Comparison of ENCODE assay signal across 24 cellular contexts in the genomic region with DNA sequence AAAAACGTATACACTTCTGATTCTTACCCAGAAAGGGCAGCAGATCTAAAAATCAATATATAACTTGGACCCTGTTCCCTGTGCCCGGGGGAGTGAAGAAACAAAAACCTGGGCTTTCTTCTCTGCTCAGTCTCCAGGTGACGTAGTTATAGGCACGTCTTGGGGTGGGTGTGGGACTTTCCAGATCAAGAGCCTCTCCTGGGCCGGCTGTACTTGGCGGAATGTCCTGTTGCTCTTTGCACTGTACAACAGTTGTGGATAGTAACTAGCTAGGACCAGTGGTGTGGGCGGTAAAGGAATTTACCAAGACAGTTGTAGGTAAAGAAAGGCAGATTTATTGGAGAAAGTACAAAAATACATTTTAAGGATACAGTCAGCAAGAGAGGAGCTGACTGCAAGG.
DNase-seq lines count a peak whose midpoint lies in the region; ATAC-seq and TF ChIP-seq lines count a peak whose summit lies in the region.
"Had no signal": no experiment of that assay in that cellular context is flagged by ENCODE, and none has a peak within 500 bp of the region (broad histone marks: within the 10 kb centered on the region; RNA-seq: fewer than 3 reads in every experiment).

No MANE protein-coding gene starts in this region.

- no peak for TF ChIP-seq CTCF in nephron progenitor cell (IDR thresholded peaks at IDR 0.05)

- H3K4me1 Mint-ChIP-seq in nephron progenitor cell: peaks cover 54% of the 10 kb centered on the region
- H3K4me1 Mint-ChIP-seq: natural killer cell; stimulated activated effector memory CD8-positive, alpha-beta T cell treated with anti-CD3 and anti-CD28 coated beads, Interleukin-12 subunit alpha, Interleukin-12 subunit beta, amount 100 ng/mL, for 72 hours had no signal

- no peak overlapping the region for H3K4me3 Mint-ChIP-seq in nephron progenitor cell
- H3K4me3 Mint-ChIP-seq: activated naive CD8-positive, alpha-beta T cell; HFFc6; natural killer cell; stimulated activated effector memory CD8-positive, alpha-beta T cell treated with anti-CD3 and anti-CD28 coated beads, Interleukin-12 subunit alpha, Interleukin-12 subunit beta, amount 100 ng/mL, for 72 hours had no signal

- H3K9me3 Mint-ChIP-seq in nephron progenitor cell: no peaks in the 10 kb centered on the region
- H3K9me3 Mint-ChIP-seq: natural killer cell; stimulated activated effector memory CD8-positive, alpha-beta T cell treated with anti-CD3 and anti-CD28 coated beads, Interleukin-12 subunit alpha, Interleukin-12 subunit beta, amount 100 ng/mL, for 72 hours had no signal

- H3K36me3 Mint-ChIP-seq in nephron progenitor cell (ENCODE audit: low read depth): no peaks in the 10 kb centered on the region
- H3K36me3 Mint-ChIP-seq: activated naive CD8-positive, alpha-beta T cell; natural killer cell had no signal

- peak; percentile 68 for ATAC-seq in GM18870 (IDR thresholded peaks at IDR 0.05; ENCODE audit: unreplicated experiment)
- ATAC-seq in HG02885 (IDR thresholded peaks at IDR 0.05; ENCODE audit: poor library complexity, unreplicated experiment): peak; percentile 73
- ATAC-seq: K562; natural killer cell; stimulated activated effector memory CD8-positive, alpha-beta T cell treated with anti-CD3 and anti-CD28 coated beads, Interleukin-12 subunit alpha, Interleukin-12 subunit beta, amount 100 ng/mL, for 72 hours had no signal

- H3K27ac Mint-ChIP-seq in nephron progenitor cell: peak overlapping the region; percentile 85
- H3K27ac Mint-ChIP-seq: activated naive CD8-positive, alpha-beta T cell; HFFc6; natural killer cell; stimulated activated effector memory CD8-positive, alpha-beta T cell treated with anti-CD3 and anti-CD28 coated beads, Interleukin-12 subunit alpha, Interleukin-12 subunit beta, amount 100 ng/mL, for 72 hours had no signal

- no peaks in the 10 kb centered on the region for H3K27me3 Mint-ChIP-seq in nephron progenitor cell (ENCODE audit: low read depth, poor library complexity)

- DNase-seq in kidney tubule cell (ENCODE audit: low spot score): peak; percentile 34
- peak; percentile 8 for DNase-seq in nephron progenitor cell
- DNase-seq in AG20443 (ENCODE audit: low spot score): no peak
- DNase-seq in NCI-H524 (lab: John Stamatoyannopoulos, UW): no peak
- no peak for DNase-seq in NCI-H82 treated with DMSO at 0.1 percent for 48 hours (lab: John Stamatoyannopoulos, UW; ENCODE audit: unreplicated experiment)
- DNase-seq in HUDEP-2 (lab: John Stamatoyannopoulos, UW; ENCODE audit: unreplicated experiment in 76 of 76): no peak
- DNase-seq: ACHN; C1 segment of cervical spinal cord; effector CD4-positive, alpha-beta T cell; foreskin melanocyte; HFFc6; kidney; MM.1S; natural killer cell; NCI-H1417 treated with DMSO at 0.1 percent for 48 hours; NCI-H526; RPMI8226; stimulated activated CD4-positive, alpha-beta T cell treated with anti-CD3 and anti-CD28 coated beads, Interleukin-2, amount 100 ng/mL, for 24 hours; WERI-Rb-1 had no signal

Comparison
In these comparisons a context has a peak if more than half of its experiments do, and no peak if none do; other contexts are left out.
1. DNase-seq: peak in kidney tubule cell (single experiment) and nephron progenitor cell (single experiment); none in AG20443 (single experiment), NCI-H524 (0 of 2), NCI-H82 treated with DMSO at 0.1 percent for 48 hours (single experiment) and HUDEP-2 (0 of 76).